ENCODE assay signal across 10 cellular contexts in the genomic region with DNA sequence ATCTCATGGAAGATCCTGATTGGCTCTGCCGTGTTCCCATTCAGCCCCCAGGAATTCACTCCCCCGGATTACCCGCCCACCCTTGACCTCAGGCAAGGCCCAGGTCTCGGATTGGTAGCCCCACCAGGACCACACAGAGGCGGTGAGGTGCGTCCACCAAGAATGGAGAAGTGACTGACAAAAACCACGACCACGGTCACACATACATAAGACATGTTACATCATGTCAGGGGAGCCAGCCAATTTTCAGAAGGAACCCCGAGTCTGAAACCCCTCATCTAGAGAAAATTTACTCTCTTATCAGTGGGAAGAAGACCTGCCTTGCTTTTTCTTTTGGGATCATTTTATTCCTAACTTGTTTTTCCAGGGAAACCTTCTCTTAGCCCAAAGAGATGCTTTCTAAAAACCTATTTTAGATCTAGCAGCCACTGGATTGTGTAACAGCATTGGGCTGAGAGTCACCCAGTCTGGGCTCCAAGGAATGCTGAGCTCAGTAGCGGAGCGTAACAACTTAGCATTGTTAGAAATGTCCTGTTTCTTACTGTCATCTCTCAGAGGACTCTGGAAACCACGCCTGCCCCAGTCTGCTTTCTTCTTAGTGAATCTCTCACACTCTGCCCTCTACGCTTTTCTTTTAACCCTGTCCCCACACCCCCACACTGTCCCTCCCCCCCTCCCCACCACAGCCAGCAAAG.
A peak's percentile ranks its signal among the peaks of the same experiment; 100 is the strongest.
DNase-seq lines count a peak whose midpoint lies in the region; ATAC-seq and TF ChIP-seq lines count a peak whose summit lies in the region.
"Had no signal": no experiment of that assay in that cellular context is flagged by ENCODE, and none has a peak within 500 bp of the region (broad histone marks: within the 10 kb centered on the region; RNA-seq: fewer than 3 reads in every experiment).

No MANE protein-coding gene starts in this region.

- H3K27ac Mint-ChIP-seq in T-helper 17 cell (peak overlapping the region; percentile 92), GM23338 (no peak overlapping the region; the same call in 1 of the 2 replicates)

- TF ChIP-seq EP300 in transverse colon (IDR thresholded peaks at IDR 0.05; ENCODE audit: low read depth), result no peak

- H3K4me3 ChIP-seq in transverse colon (no peak overlapping the region), GM23338 (no peak overlapping the region)

- peaks cover 6% of the 10 kb centered on the region; the same call in 1 of the 2 replicates for H3K79me2 ChIP-seq in GM23338 (replicated peaks; ENCODE audit: insufficient read depth)

- 79 to 93% methylated on average over 5 to 13 of the region's 13 CpGs for WGBS in transverse colon (ENCODE audit: low coverage in 1 of 2), 2 donors

- H3K4me3 Mint-ChIP-seq in T-helper 17 cell (no peak overlapping the region), GM23338 (no peak overlapping the region)

- peak overlapping the region in 3 of 4 donors; percentile 10 to 16 (median 14) for H3K27ac ChIP-seq in transverse colon
- H3K27ac ChIP-seq in GM23338 (ENCODE audit: low read depth), result no peak overlapping the region
- H3K27ac ChIP-seq: WERI-Rb-1 had no signal

- H3K27me3 Mint-ChIP-seq in T-helper 17 cell (no peaks in the 10 kb centered on the region), GM23338 (ENCODE audit: insufficient read depth, low read depth, poor library complexity) (peaks cover 6% of the 10 kb centered on the region)

- in situ Hi-C loops in transverse colon (cut with MboI; ENCODE audit: low pct_ligation_motif_present in 1 of 4, low pct_unique_long_range_greater_than_20kb in 1 of 4, low sequenced_read_pairs in 3 of 4), result loop anchor here in 1 of 4 donors (25.0 kb wide), 1 partner anchor 196 kb away; no protein-coding TSS in a partner anchor

- H3K9me3 ChIP-seq in T-helper 17 cell (ENCODE audit: control insufficient read depth, low read length, poor library complexity, severe bottlenecking) (no peaks in the 10 kb centered on the region), transverse colon (no peaks in the 10 kb centered on the region)

- TF ChIP-seq POLR2A in transverse colon (IDR thresholded peaks at IDR 0.05), result no peak

- H3K9me2 ChIP-seq in GM23338 (ENCODE audit: insufficient read depth), result no peaks in the 10 kb centered on the region

- no peak for ATAC-seq in T-helper 17 cell
- ATAC-seq in left cardiac atrium, result peak; percentile 55 to 56
- ATAC-seq in GM23338, result no peak
- no peak for ATAC-seq in HG03280 (IDR thresholded peaks at IDR 0.05; ENCODE audit: unreplicated experiment)

- no peaks in the 10 kb centered on the region for H3K36me3 ChIP-seq in transverse colon
- no peaks in the 10 kb centered on the region for H3K36me3 ChIP-seq in GM23338 (ENCODE audit: insufficient read depth)
- H3K36me3 ChIP-seq: WERI-Rb-1 had no signal

- H3K4me2 ChIP-seq in GM23338, result no peak overlapping the region

- H3K4me1 ChIP-seq in transverse colon (peaks cover 6 to 31% (median 15%) of the 10 kb centered on the region in 4 donors), GM23338 (ENCODE audit: insufficient read depth) (no peaks in the 10 kb centered on the region)

- TF ChIP-seq CTCF in transverse colon (IDR thresholded peaks at IDR 0.05), result no peak
- no peak for TF ChIP-seq CTCF in GM23338 (conservative IDR thresholded peaks at IDR 0.05; ENCODE audit: low read depth in 2 of 2)

- DNase-seq in NOMO-1 treated with DMSO at 0.1 percent for 48 hours (lab: John Stamatoyannopoulos, UW; ENCODE audit: unreplicated experiment) (peak; percentile 31), NOMO-1 treated with dmso at 0.1 percent for 144 hours (lab: John Stamatoyannopoulos, UW; ENCODE audit: unreplicated experiment) (no peak), T-helper 17 cell (no peak), left cardiac atrium (peak; percentile 56), transverse colon (no peak), GM23338 (ENCODE audit: low spot score) (no peak), DMS 273 treated with DMSO at 0.1 percent for 48 hours (lab: John Stamatoyannopoulos, UW) (no peak)
- DNase-seq: NCI-H526 treated with DMSO at 0.1 percent for 48 hours, WERI-Rb-1 had no signal

- no peaks in the 10 kb centered on the region; the same call in 1 of the 2 replicates for H3F3A ChIP-seq in GM23338 (replicated peaks; ENCODE audit: low read depth)

- peaks cover 19% of the 10 kb centered on the region for H4K20me1 ChIP-seq in GM23338 (replicated peaks; ENCODE audit: insufficient read depth)

- no peak overlapping the region for H2AFZ ChIP-seq in GM23338

- H3K27me3 ChIP-seq in transverse colon (no peaks in the 10 kb centered on the region), GM23338 (ENCODE audit: insufficient read depth) (no peaks in the 10 kb centered on the region)

- H3K9me3 Mint-ChIP-seq in GM23338, result no peaks in the 10 kb centered on the region

- H3K36me3 Mint-ChIP-seq in T-helper 17 cell (ENCODE audit: low read depth), result peaks cover 3% of the 10 kb centered on the region
- peaks cover 25% of the 10 kb centered on the region for H3K36me3 Mint-ChIP-seq in GM23338 (ENCODE audit: low read depth)

- intact Hi-C loops in left cardiac atrium (cut with DNase I), result no loop called here
- intact Hi-C loops in transverse colon (cut with DNase I; ENCODE audit: low total_unique reads), result no loop called here

- H3K4me1 Mint-ChIP-seq in T-helper 17 cell, result peaks cover 17% of the 10 kb centered on the region
- H3K4me1 Mint-ChIP-seq in GM23338, result peaks cover 13% of the 10 kb centered on the region

TF ChIP-seq in GM23338, 12 proteins besides CTCF, POLR2A, EP300 and RAD21 (continues in another document):
- no peak for TF ChIP-seq STAT1 (IDR thresholded peaks at IDR 0.05; ENCODE audit: unreplicated experiment)
- TF ChIP-seq, protein P1, sequence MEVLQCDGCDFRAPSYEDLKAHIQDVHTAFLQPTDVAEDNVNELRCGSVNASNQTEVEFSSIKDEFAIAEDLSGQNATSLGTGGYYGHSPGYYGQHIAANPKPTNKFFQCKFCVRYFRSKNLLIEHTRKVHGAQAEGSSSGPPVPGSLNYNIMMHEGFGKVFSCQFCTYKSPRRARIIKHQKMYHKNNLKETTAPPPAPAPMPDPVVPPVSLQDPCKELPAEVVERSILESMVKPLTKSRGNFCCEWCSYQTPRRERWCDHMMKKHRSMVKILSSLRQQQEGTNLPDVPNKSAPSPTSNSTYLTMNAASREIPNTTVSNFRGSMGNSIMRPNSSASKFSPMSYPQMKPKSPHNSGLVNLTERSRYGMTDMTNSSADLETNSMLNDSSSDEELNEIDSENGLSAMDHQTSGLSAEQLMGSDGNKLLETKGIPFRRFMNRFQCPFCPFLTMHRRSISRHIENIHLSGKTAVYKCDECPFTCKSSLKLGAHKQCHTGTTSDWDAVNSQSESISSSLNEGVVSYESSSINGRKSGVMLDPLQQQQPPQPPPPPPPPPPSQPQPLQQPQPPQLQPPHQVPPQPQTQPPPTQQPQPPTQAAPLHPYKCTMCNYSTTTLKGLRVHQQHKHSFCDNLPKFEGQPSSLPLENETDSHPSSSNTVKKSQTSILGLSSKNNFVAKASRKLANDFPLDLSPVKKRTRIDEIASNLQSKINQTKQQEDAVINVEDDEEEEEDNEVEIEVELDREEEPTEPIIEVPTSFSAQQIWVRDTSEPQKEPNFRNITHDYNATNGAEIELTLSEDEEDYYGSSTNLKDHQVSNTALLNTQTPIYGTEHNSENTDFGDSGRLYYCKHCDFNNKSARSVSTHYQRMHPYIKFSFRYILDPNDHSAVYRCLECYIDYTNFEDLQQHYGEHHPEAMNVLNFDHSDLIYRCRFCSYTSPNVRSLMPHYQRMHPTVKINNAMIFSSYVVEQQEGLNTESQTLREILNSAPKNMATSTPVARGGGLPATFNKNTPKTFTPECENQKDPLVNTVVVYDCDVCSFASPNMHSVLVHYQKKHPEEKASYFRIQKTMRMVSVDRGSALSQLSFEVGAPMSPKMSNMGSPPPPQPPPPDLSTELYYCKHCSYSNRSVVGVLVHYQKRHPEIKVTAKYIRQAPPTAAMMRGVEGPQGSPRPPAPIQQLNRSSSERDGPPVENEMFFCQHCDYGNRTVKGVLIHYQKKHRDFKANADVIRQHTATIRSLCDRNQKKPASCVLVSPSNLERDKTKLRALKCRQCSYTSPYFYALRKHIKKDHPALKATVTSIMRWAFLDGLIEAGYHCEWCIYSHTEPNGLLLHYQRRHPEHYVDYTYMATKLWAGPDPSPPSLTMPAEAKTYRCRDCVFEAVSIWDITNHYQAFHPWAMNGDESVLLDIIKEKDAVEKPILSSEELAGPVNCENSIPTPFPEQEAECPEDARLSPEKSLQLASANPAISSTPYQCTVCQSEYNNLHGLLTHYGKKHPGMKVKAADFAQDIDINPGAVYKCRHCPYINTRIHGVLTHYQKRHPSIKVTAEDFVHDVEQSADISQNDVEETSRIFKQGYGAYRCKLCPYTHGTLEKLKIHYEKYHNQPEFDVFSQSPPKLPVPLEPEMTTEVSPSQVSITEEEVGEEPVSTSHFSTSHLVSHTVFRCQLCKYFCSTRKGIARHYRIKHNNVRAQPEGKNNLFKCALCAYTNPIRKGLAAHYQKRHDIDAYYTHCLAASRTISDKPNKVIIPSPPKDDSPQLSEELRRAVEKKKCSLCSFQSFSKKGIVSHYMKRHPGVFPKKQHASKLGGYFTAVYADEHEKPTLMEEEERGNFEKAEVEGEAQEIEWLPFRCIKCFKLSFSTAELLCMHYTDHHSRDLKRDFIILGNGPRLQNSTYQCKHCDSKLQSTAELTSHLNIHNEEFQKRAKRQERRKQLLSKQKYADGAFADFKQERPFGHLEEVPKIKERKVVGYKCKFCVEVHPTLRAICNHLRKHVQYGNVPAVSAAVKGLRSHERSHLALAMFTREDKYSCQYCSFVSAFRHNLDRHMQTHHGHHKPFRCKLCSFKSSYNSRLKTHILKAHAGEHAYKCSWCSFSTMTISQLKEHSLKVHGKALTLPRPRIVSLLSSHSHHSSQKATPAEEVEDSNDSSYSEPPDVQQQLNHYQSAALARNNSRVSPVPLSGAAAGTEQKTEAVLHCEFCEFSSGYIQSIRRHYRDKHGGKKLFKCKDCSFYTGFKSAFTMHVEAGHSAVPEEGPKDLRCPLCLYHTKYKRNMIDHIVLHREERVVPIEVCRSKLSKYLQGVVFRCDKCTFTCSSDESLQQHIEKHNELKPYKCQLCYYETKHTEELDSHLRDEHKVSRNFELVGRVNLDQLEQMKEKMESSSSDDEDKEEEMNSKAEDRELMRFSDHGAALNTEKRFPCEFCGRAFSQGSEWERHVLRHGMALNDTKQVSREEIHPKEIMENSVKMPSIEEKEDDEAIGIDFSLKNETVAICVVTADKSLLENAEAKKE (CRISPR knock-in tag; IDR thresholded peaks at IDR 0.05), result no peak

Comparison
In these comparisons a context has a peak if more than half of its experiments do, and no peak if none do; other contexts are left out.
1. DNase-seq: peak in NOMO-1 treated with DMSO at 0.1 percent for 48 hours (single experiment) and left cardiac atrium (single experiment); none in NOMO-1 treated with dmso at 0.1 percent for 144 hours (single experiment), T-helper 17 cell (0 of 3), transverse colon (single experiment), GM23338 (single experiment) and DMS 273 treated with DMSO at 0.1 percent for 48 hours (single experiment).
2. ATAC-seq: peak in left cardiac atrium (2 of 2); none in T-helper 17 cell (single experiment), GM23338 (single experiment) and HG03280 (single experiment).